2 cellular contexts compared by ENCODE assay signal in the genomic region with DNA sequence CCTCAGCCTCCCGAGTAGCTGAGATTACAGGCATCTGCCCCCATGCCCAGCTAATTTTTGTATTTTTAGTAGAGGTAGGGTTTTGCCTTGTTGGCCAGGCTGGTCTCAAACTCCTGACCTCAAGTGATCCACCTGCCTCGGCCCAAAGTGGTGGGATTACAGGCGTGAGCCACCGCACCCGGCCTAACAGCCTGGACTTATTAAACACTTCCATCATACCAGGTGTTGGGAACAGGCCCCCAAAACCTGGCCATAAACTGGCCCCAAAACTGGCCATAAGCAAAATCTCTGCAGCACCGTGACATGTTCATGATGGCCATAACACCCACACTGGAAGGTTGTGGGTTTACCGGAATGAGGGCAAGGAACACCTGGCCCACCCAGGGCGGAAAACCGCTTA. TPM values are rescaled to one million over a fixed set of nuclear protein-coding genes. Genes with fewer than 3 reads are reported as not detected.
"Had no signal": no experiment of that assay in that cellular context is flagged by ENCODE, and none has a peak within 500 bp of the region (broad histone marks: within the 10 kb centered on the region; RNA-seq: fewer than 3 reads in every experiment).

No MANE protein-coding gene starts in this region.

RNA-seq across cellular contexts. Expression of a gene that starts 49.6 kb away (rescaled TPM):
- total RNA-seq: mononuclear cell had no signal
- polyA plus RNA-seq: immature natural killer cell had no signal
